In the genomic region with DNA sequence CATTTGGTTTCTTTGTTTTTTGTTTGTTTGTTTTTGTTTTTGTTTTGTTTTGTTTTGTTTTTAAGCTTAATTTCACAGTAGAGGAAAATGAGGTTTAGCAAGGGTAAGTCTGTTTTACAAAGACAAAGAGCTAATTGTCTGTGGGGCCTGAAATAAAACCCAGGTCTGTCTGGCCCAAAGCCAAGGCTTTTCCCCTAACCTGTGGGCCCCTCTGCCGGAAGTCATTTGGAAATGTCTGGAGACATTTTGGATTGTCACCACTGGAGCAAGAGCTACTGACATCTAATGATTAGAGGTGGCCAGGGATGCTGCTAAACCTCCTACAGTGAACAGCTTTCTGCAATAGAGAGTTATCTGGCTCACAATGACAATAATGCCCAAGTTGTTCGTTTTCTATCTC, we compare ENCODE assay signal across 14 cellular contexts.
A peak's percentile ranks its signal among the peaks of the same experiment; 100 is the strongest.
DNase-seq lines count a peak whose midpoint lies in the region; TF ChIP-seq lines count a peak whose summit lies in the region.
"Had no signal": no experiment of that assay in that cellular context is flagged by ENCODE, and none has a peak within 500 bp of the region (broad histone marks: within the 10 kb centered on the region; RNA-seq: fewer than 3 reads in every experiment).

No MANE protein-coding gene starts in this region.

- no peaks in the 10 kb centered on the region for H3K9me3 ChIP-seq in BE2C
- H3K9me3 ChIP-seq in SJCRH30 (replicated peaks) = no peaks in the 10 kb centered on the region; the same call in 1 of the 2 replicates
- H3K9me3 ChIP-seq: HAP-1 had no signal

- H3K27me3 ChIP-seq in BE2C = no peaks in the 10 kb centered on the region
- H3K27me3 ChIP-seq in SJCRH30 = no peaks in the 10 kb centered on the region
- H3K27me3 ChIP-seq: BLaER1 treated with 17β-estradiol and CSF1 and Interleukin-3, amounts not matched to agents 10 nM and 100 nM had no signal

- no peak overlapping the region for H3K27ac Mint-ChIP-seq in activated T-cell treated with anti-CD3 and anti-CD28 coated beads, Interleukin-2, amount 50 U/mL, for 24 hours
- H3K27ac Mint-ChIP-seq: CD8-positive, alpha-beta T cell had no signal

- no peak for TF ChIP-seq CTCF in BE2C (IDR thresholded peaks at IDR 0.05; ENCODE audit: low read depth, low read length)

- H3K4me1 Mint-ChIP-seq in activated T-cell treated with anti-CD3 and anti-CD28 coated beads, Interleukin-2, amount 50 U/mL, for 24 hours (ENCODE audit: low read depth) = no peaks in the 10 kb centered on the region

- peak overlapping the region; percentile 21 for H3K27ac ChIP-seq in SJCRH30
- H3K27ac ChIP-seq: BLaER1 treated with 17β-estradiol and CSF1 and Interleukin-3, amounts not matched to agents 10 nM and 100 nM; GM23248 had no signal

- H3K9me3 Mint-ChIP-seq in activated T-cell treated with anti-CD3 and anti-CD28 coated beads, Interleukin-2, amount 50 U/mL, for 24 hours = no peaks in the 10 kb centered on the region
- H3K9me3 Mint-ChIP-seq: CD8-positive, alpha-beta T cell had no signal

- no peak overlapping the region for H3K4me3 Mint-ChIP-seq in activated T-cell treated with anti-CD3 and anti-CD28 coated beads, Interleukin-2, amount 50 U/mL, for 24 hours
- H3K4me3 Mint-ChIP-seq: CD8-positive, alpha-beta T cell had no signal

- H3K4me1 ChIP-seq in BE2C (peaks cover 13% of the 10 kb centered on the region), SJCRH30 (peaks cover 46% of the 10 kb centered on the region)

- H3K4me3 ChIP-seq in BE2C (ENCODE audit: low read depth, low read length) = no peak overlapping the region
- H3K4me3 ChIP-seq in SJCRH30 = no peak overlapping the region
- H3K4me3 ChIP-seq: BLaER1 treated with 17β-estradiol and CSF1 and Interleukin-3, amounts not matched to agents 10 nM and 100 nM; GM23248; HAP-1 had no signal

- no peaks in the 10 kb centered on the region for H3K36me3 Mint-ChIP-seq in activated T-cell treated with anti-CD3 and anti-CD28 coated beads, Interleukin-2, amount 50 U/mL, for 24 hours (ENCODE audit: low read depth)
- H3K36me3 Mint-ChIP-seq: CD8-positive, alpha-beta T cell had no signal

- H3K27me3 Mint-ChIP-seq in activated T-cell treated with anti-CD3 and anti-CD28 coated beads, Interleukin-2, amount 50 U/mL, for 24 hours = no peaks in the 10 kb centered on the region

- DNase-seq in NCI-H1105 treated with DMSO at 0.1 percent for 48 hours (lab: John Stamatoyannopoulos, UW) (peak; percentile 10), NCI-H1105 (lab: John Stamatoyannopoulos, UW) (no peak), NCI-H748 (lab: John Stamatoyannopoulos, UW; ENCODE audit: unreplicated experiment) (peak; percentile 71), NCI-H748 treated with DMSO at 0.1 percent for 48 hours (lab: John Stamatoyannopoulos, UW) (no peak), BE2C (peak; percentile 40), SJCRH30 (peak; percentile 56 to 82), kidney tubule cell (ENCODE audit: low spot score) (no peak)
- no peak for DNase-seq in activated T-cell treated with anti-CD3 and anti-CD28 coated beads, Interleukin-2, amount 50 U/mL, for 24 hours
- DNase-seq: 8988T; Calu3; CD8-positive, alpha-beta T cell; GM23248 had no signal

- H3K36me3 ChIP-seq in BE2C (peaks cover 13% of the 10 kb centered on the region), SJCRH30 (peaks cover 6% of the 10 kb centered on the region)
- H3K36me3 ChIP-seq: BLaER1 treated with 17β-estradiol and CSF1 and Interleukin-3, amounts not matched to agents 10 nM and 100 nM; HAP-1 had no signal

Comparison
In these comparisons a context has a peak if more than half of its experiments do, and no peak if none do; other contexts are left out.
1. DNase-seq: peak in NCI-H1105 treated with DMSO at 0.1 percent for 48 hours (single experiment), NCI-H748 (single experiment), BE2C (single experiment) and SJCRH30 (2 of 2); none in NCI-H1105 (single experiment), NCI-H748 treated with DMSO at 0.1 percent for 48 hours (single experiment), kidney tubule cell (single experiment) and activated T-cell treated with anti-CD3 and anti-CD28 coated beads, Interleukin-2, amount 50 U/mL, for 24 hours (single experiment).